Comparison of ENCODE assay signal across 13 cellular contexts in the genomic region with DNA sequence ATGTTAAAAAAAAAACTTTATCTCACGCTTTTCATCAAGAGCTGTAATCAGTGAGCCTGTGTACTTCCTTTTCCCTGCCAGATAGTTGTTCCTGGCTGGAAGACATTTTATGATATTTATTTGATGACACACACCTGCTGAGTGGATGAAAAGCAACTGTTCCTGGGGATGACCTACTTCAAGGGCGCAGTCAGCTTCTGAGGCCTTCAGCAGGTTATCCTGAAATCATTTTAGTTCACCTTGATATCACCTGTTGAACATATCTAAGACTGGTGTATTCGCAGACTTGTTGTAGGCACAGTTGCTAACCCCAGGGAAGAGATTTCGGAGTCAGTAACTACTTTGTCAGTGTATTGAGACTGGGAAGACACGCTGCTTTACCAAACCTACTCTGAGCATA.
"Had no signal": no experiment of that assay in that cellular context is flagged by ENCODE, and none has a peak within 500 bp of the region (broad histone marks: within the 10 kb centered on the region; RNA-seq: fewer than 3 reads in every experiment).

No MANE protein-coding gene starts in this region.

- ATAC-seq: activated CD4-positive, CD25-positive, alpha-beta regulatory T cell treated with anti-CD3 and anti-CD28 coated beads, Interleukin-2, amount 50 U/mL, for 24 hours had no signal

- H3K4me3 Mint-ChIP-seq: immature natural killer cell, nephron progenitor cell had no signal

- H3K27ac ChIP-seq: adrenal gland had no signal

- H3K4me1 Mint-ChIP-seq: nephron progenitor cell had no signal

- H3K36me3 ChIP-seq: adrenal gland had no signal

- H3K4me3 ChIP-seq: adrenal gland, sigmoid colon had no signal

- H3K9me3 Mint-ChIP-seq: immature natural killer cell, nephron progenitor cell had no signal

- H3K27me3 ChIP-seq: adrenal gland, sigmoid colon had no signal

- H3K27ac Mint-ChIP-seq: immature natural killer cell, nephron progenitor cell had no signal

- DNase-seq: activated CD4-positive, alpha-beta T cell treated with anti-CD3 and anti-CD28 coated beads, Interleukin-2, amount 50 U/mL, for 4 hours; activated naive CD4-positive, alpha-beta T cell; activated T-cell treated with anti-CD3 and anti-CD28 coated beads, Interleukin-2, amount 50 U/mL, for 48 hours; adrenal gland; central memory CD4-positive, alpha-beta T cell; effector memory CD4-positive, alpha-beta T cell; erythroblast; immature natural killer cell; nephron progenitor cell; sigmoid colon; stimulated activated CD4-positive, alpha-beta T cell treated with anti-CD3 and anti-CD28 coated beads, Interleukin-12 subunit alpha, Interleukin-12 subunit beta, amount 100 ng/mL, for 4 hours; stimulated activated naive CD4-positive, alpha-beta T cell treated with Interleukin-2 at 50 U/mL for 16 hours had no signal

- H3K4me1 ChIP-seq: adrenal gland had no signal

- H3K9me3 ChIP-seq: adrenal gland, sigmoid colon had no signal
